17 cellular contexts compared by ENCODE assay signal in the genomic region with DNA sequence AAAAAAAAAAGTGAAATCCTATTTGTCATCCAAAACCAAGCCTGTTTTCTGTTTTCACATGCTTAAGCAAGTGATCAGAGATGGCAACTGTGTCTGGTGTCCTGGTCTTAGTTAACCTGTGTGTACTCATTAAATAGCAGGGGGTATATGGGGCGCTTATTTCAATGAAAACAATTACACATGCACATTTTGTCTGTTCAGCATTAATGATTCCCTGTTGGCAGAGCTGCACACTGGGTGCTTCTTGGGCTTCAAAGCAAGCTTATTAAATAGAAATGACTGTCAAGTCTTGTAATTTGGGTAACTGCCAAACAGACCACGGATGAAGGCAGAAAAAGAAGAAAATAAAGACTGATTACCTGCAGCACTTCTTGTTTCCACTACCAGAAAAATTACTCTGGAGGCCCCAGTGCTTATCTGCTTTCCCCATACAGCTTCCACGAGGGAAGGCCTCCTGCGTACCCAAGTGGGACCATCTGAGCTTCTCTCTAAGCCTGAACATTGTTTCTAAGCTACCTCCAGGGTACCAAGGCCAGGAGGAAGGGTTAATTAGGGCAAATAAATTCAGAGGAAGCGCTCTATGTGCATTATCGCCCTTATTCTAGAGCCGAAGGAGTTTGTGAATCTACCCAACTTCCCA.
"Had no signal": no experiment of that assay in that cellular context is flagged by ENCODE, and none has a peak within 500 bp of the region (broad histone marks: within the 10 kb centered on the region; RNA-seq: fewer than 3 reads in every experiment).

No MANE protein-coding gene starts in this region.

- H3K9me3 ChIP-seq: mucosa of descending colon, tibial nerve had no signal

- H3K36me3 ChIP-seq: tibial nerve had no signal

- H3K4me1 ChIP-seq: tibial nerve had no signal

- DNase-seq: activated CD4-positive, alpha-beta T cell treated with anti-CD3 and anti-CD28 coated beads for 4 hours; activated CD4-positive, alpha-beta T cell treated with anti-CD3 and anti-CD28 coated beads, Interleukin-2, amount 50 U/mL, for 4 hours; activated effector memory CD4-positive, alpha-beta T cell treated with Interleukin-2 at 50 U/mL for 16 hours; activated naive CD4-positive, alpha-beta T cell treated with Interleukin-2 at 50 U/mL for 16 hours; activated T-cell treated with anti-CD3 and anti-CD28 coated beads for 4 hours; activated T-cell treated with anti-CD3 and anti-CD28 coated beads, Interleukin-2, amount 50 U/mL, for 72 hours; anterior cingulate cortex; dermis blood vessel endothelial cell; effector CD8-positive, alpha-beta T cell; left ventricle myocardium superior; mucosa of descending colon; posterior cingulate gyrus; right cardiac atrium; stimulated activated CD4-positive, alpha-beta T cell treated with anti-CD3 and anti-CD28 coated beads, Interleukin-2, amount 100 ng/mL, for 48 hours; stimulated activated naive CD4-positive, alpha-beta T cell treated with Interleukin-2 at 50 U/mL for 16 hours had no signal

- H3K27ac ChIP-seq: tibial nerve, VCaP had no signal

- H3K4me3 ChIP-seq: mucosa of descending colon, tibial nerve had no signal

- H3K27me3 ChIP-seq: tibial nerve had no signal

- ATAC-seq: activated T-cell treated with anti-CD3 and anti-CD28 coated beads, Interleukin-2, amount 50 U/mL, for 72 hours; left ventricle myocardium superior; mucosa of descending colon; right cardiac atrium had no signal
